18 cellular contexts compared by ENCODE assay signal in the genomic region with DNA sequence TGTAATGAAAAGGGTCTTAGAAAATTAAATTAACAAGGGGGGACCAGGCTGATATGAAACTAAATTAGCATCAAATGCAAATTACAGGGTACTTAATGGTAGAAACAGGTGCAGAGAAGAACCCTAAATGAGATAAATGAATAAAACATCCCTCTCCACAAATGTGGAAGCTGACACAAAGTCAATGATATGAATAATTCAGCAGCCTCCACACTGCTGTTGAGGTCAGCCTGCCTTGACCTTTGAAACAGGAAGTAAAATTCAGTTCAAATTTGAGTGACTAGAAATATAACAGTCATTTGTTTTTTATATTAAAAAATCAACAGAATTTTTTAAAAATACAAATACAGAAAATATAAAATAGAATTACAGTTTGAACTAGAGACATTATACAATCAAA. TPM values are rescaled to one million over a fixed set of nuclear protein-coding genes. Genes with fewer than 3 reads are reported as not detected.
DNase-seq lines count a peak whose midpoint lies in the region; ATAC-seq, FAIRE-seq and TF ChIP-seq lines count a peak whose summit lies in the region.
"Had no signal": no experiment of that assay in that cellular context is flagged by ENCODE, and none has a peak within 500 bp of the region (broad histone marks: within the 10 kb centered on the region; RNA-seq: fewer than 3 reads in every experiment).

No MANE protein-coding gene starts in this region.

- H2AFZ ChIP-seq in astrocyte (ENCODE audit: low read depth, low read length): no peak overlapping the region
- no peak overlapping the region for H2AFZ ChIP-seq in smooth muscle cell (ENCODE audit: low read depth)

- FAIRE-seq in GM19239 (lab: Jason Lieb, UNC) (peak; percentile 45), astrocyte (lab: Jason Lieb, UNC) (no peak)

- H3K27ac Mint-ChIP-seq in astrocyte (ENCODE audit: unreplicated experiment): no peak overlapping the region
- no peak overlapping the region for H3K27ac Mint-ChIP-seq in natural killer cell treated with Interleukin-12 subunit alpha and Interleukin-12 subunit beta and Interleukin-15 and Interleukin-18, amount 100 ng/mL, for 72 hours
- H3K27ac Mint-ChIP-seq: activated CD8-positive, alpha-beta T cell treated with anti-CD3 and anti-CD28 coated beads for 36 hours; activated T-helper 17 cell treated with anti-CD3 and anti-CD28 coated beads, Interleukin-2, amount 50 U/mL, for 72 hours had no signal

- H3K4me2 ChIP-seq in astrocyte (ENCODE audit: low read length) (no peak overlapping the region), smooth muscle cell (peak overlapping the region; percentile 10)

- DNase-seq in GM19239 (ENCODE audit: insufficient read length, low spot score) (no peak), NB4 (ENCODE audit: low read depth) (peak; percentile 50), astrocyte (ENCODE audit: low read depth) (no peak), smooth muscle cell (lab: John Stamatoyannopoulos, UW; ENCODE audit: unreplicated experiment) (no peak), NCI-H1048 (lab: John Stamatoyannopoulos, UW) (no peak), NCI-H1436 treated with DMSO at 0.1 percent for 48 hours (lab: John Stamatoyannopoulos, UW) (no peak)
- DNase-seq in activated CD8-positive, alpha-beta memory T cell treated with anti-CD3 and anti-CD28 coated beads, Interleukin-2, amount 50 U/mL, for 48 hours: no peak
- DNase-seq in natural killer cell treated with Interleukin-12 subunit alpha and Interleukin-12 subunit beta and Interleukin-15 and Interleukin-18, amount 100 ng/mL, for 72 hours (ENCODE audit: low spot score): no peak
- DNase-seq: activated CD8-positive, alpha-beta T cell treated with anti-CD3 and anti-CD28 coated beads for 36 hours; left ventricle myocardium superior; NCI-H2029 treated with DMSO at 0.1 percent for 48 hours; NCI-H524 treated with DMSO at 0.1 percent for 48 hours; transverse colon had no signal

- H3K36me3 ChIP-seq in astrocyte (ENCODE audit: insufficient read depth, low read length): no peaks in the 10 kb centered on the region
- no peaks in the 10 kb centered on the region for H3K36me3 ChIP-seq in smooth muscle cell (ENCODE audit: low read depth)
- H3K36me3 ChIP-seq: gastroesophageal sphincter, transverse colon had no signal

- no peak overlapping the region for H3K9ac ChIP-seq in astrocyte (ENCODE audit: low read length)
- no peak overlapping the region for H3K9ac ChIP-seq in smooth muscle cell (ENCODE audit: low read depth)

- H4K20me1 ChIP-seq in astrocyte (ENCODE audit: insufficient read depth, low read length) (no peaks in the 10 kb centered on the region), smooth muscle cell (ENCODE audit: low read depth) (no peaks in the 10 kb centered on the region)

- TF ChIP-seq CTCF in NB4 (IDR thresholded peaks at IDR 0.05; ENCODE audit: low read depth, low read length) (no peak), astrocyte (IDR thresholded peaks at IDR 0.05; ENCODE audit: insufficient read depth, low read depth, low read length) (no peak), smooth muscle cell (IDR thresholded peaks at IDR 0.05; ENCODE audit: borderline replicate concordance, insufficient read depth, poor library complexity, severe bottlenecking) (no peak)

- no peaks in the 10 kb centered on the region for H3K9me3 Mint-ChIP-seq in astrocyte (ENCODE audit: unreplicated experiment)
- no peaks in the 10 kb centered on the region for H3K9me3 Mint-ChIP-seq in natural killer cell treated with Interleukin-12 subunit alpha and Interleukin-12 subunit beta and Interleukin-15 and Interleukin-18, amount 100 ng/mL, for 72 hours
- H3K9me3 Mint-ChIP-seq: activated CD8-positive, alpha-beta T cell treated with anti-CD3 and anti-CD28 coated beads for 36 hours; activated T-helper 17 cell treated with anti-CD3 and anti-CD28 coated beads, Interleukin-2, amount 50 U/mL, for 72 hours had no signal

- H3K4me3 ChIP-seq in NB4 (ENCODE audit: low read depth, low read length) (no peak overlapping the region), astrocyte (ENCODE audit: insufficient read depth, low read depth, low read length) (no peak overlapping the region), smooth muscle cell (no peak overlapping the region)
- H3K4me3 ChIP-seq: gastroesophageal sphincter, transverse colon had no signal

- H3K4me1 Mint-ChIP-seq in astrocyte (ENCODE audit: low read depth, unreplicated experiment): peaks cover 21% of the 10 kb centered on the region
- no peaks in the 10 kb centered on the region for H3K4me1 Mint-ChIP-seq in natural killer cell treated with Interleukin-12 subunit alpha and Interleukin-12 subunit beta and Interleukin-15 and Interleukin-18, amount 100 ng/mL, for 72 hours (ENCODE audit: low read depth in 2 of 2)
- H3K4me1 Mint-ChIP-seq: activated T-helper 17 cell treated with anti-CD3 and anti-CD28 coated beads, Interleukin-2, amount 50 U/mL, for 72 hours had no signal

- no peaks in the 10 kb centered on the region for H3K9me3 ChIP-seq in astrocyte (ENCODE audit: insufficient read depth, low read depth, low read length)
- H3K9me3 ChIP-seq in smooth muscle cell (replicated peaks; ENCODE audit: low read depth): no peaks in the 10 kb centered on the region
- H3K9me3 ChIP-seq: gastroesophageal sphincter, transverse colon had no signal

- no peak for ATAC-seq in natural killer cell treated with Interleukin-12 subunit alpha and Interleukin-12 subunit beta and Interleukin-15 and Interleukin-18, amount 100 ng/mL, for 72 hours
- ATAC-seq: activated CD8-positive, alpha-beta T cell treated with anti-CD3 and anti-CD28 coated beads for 36 hours; activated T-helper 17 cell treated with anti-CD3 and anti-CD28 coated beads, Interleukin-2, amount 50 U/mL, for 72 hours; gastroesophageal sphincter; left ventricle myocardium superior had no signal

- no peak for TF ChIP-seq POLR2A in NB4 (IDR thresholded peaks at IDR 0.05; ENCODE audit: extremely low read depth, insufficient read length)

- H3K27me3 ChIP-seq in astrocyte (ENCODE audit: insufficient read depth, low read length): no peaks in the 10 kb centered on the region
- H3K27me3 ChIP-seq in smooth muscle cell (ENCODE audit: low read depth): peaks cover 39% of the 10 kb centered on the region

- H3F3A ChIP-seq in smooth muscle cell (ENCODE audit: low read depth): peaks cover 3% of the 10 kb centered on the region

- no peak overlapping the region for H3K4me3 Mint-ChIP-seq in astrocyte (ENCODE audit: unreplicated experiment)
- no peak overlapping the region for H3K4me3 Mint-ChIP-seq in natural killer cell treated with Interleukin-12 subunit alpha and Interleukin-12 subunit beta and Interleukin-15 and Interleukin-18, amount 100 ng/mL, for 72 hours
- H3K4me3 Mint-ChIP-seq: activated CD8-positive, alpha-beta T cell treated with anti-CD3 and anti-CD28 coated beads for 36 hours; activated T-helper 17 cell treated with anti-CD3 and anti-CD28 coated beads, Interleukin-2, amount 50 U/mL, for 72 hours had no signal

- H3K27ac ChIP-seq in astrocyte (ENCODE audit: low read depth, low read length) (peak overlapping the region; percentile 45), smooth muscle cell (ENCODE audit: low read depth) (no peak overlapping the region)
- H3K27ac ChIP-seq: C4-2B, epithelial cell of prostate, transverse colon had no signal

- peaks cover 28% of the 10 kb centered on the region for H3K4me1 ChIP-seq in astrocyte (ENCODE audit: insufficient read depth, low read length)
- peaks cover 40% of the 10 kb centered on the region for H3K4me1 ChIP-seq in smooth muscle cell (ENCODE audit: low read depth)
- H3K4me1 ChIP-seq: transverse colon had no signal

- H3K27me3 Mint-ChIP-seq in astrocyte (ENCODE audit: low read depth, unreplicated experiment): peaks cover 8% of the 10 kb centered on the region
- peaks cover 18 to 47% of the 10 kb centered on the region in 2 donors for H3K27me3 Mint-ChIP-seq in natural killer cell treated with Interleukin-12 subunit alpha and Interleukin-12 subunit beta and Interleukin-15 and Interleukin-18, amount 100 ng/mL, for 72 hours

- H3K79me2 ChIP-seq in astrocyte (ENCODE audit: insufficient read depth, low read length) (no peaks in the 10 kb centered on the region), smooth muscle cell (ENCODE audit: low read depth) (no peaks in the 10 kb centered on the region)

- no peaks in the 10 kb centered on the region for H3K36me3 Mint-ChIP-seq in astrocyte (ENCODE audit: low read depth, unreplicated experiment)
- no peaks in the 10 kb centered on the region for H3K36me3 Mint-ChIP-seq in natural killer cell treated with Interleukin-12 subunit alpha and Interleukin-12 subunit beta and Interleukin-15 and Interleukin-18, amount 100 ng/mL, for 72 hours

RNA-seq across cellular contexts. Expression of a gene that starts 40.0 kb away (rescaled TPM):
- 2.0 and 2.5 TPM in 2 replicates for total RNA-seq in astrocyte
- 1.6 and 2.3 TPM in 2 replicates for total RNA-seq in smooth muscle cell
- polyA plus RNA-seq in smooth muscle cell: 1.5 and 3.3 TPM in 2 replicates
- total RNA-seq in natural killer cell treated with Interleukin-12 subunit alpha and Interleukin-12 subunit beta and Interleukin-15 and Interleukin-18, amount 100 ng/mL, for 72 hours: 1 to 10 TPM in 1 of 2 donors, not detected in 1; 1.9 TPM
- total RNA-seq: RPMI7951 had no signal
